Comparison of ENCODE assay signal across 25 cellular contexts in genomic region chr17:60300011-60300410, GRCh38.
DNase-seq lines count a peak whose midpoint lies in the region; ATAC-seq, FAIRE-seq and TF ChIP-seq lines count a peak whose summit lies in the region.
"Had no signal": no experiment of that assay in that cellular context is flagged by ENCODE, and none has a peak within 500 bp of the region (broad histone marks: within the 10 kb centered on the region; RNA-seq: fewer than 3 reads in every experiment).

No MANE protein-coding gene starts in this region.

- no peaks in the 10 kb centered on the region for H4K20me1 ChIP-seq in Karpas-422 (ENCODE audit: insufficient read depth, low read depth, low read length)
- no peaks in the 10 kb centered on the region for H4K20me1 ChIP-seq in K562 (replicated peaks; ENCODE audit: control insufficient read depth, insufficient read depth, low read length)

- no peak overlapping the region for H3K4me3 ChIP-seq in Karpas-422 (ENCODE audit: low read length)
- H3K4me3 ChIP-seq in K562, result no peak overlapping the region
- H3K4me3 ChIP-seq in MG63, result no peak overlapping the region
- H3K4me3 ChIP-seq: BLaER1 treated with 17β-estradiol and CSF1 and Interleukin-3, amounts not matched to agents 10 nM and 100 nM; GM12878; GM23248 had no signal

- H3K4me3 Mint-ChIP-seq in osteocyte (ENCODE audit: unreplicated experiment), result no peak overlapping the region
- H3K4me3 Mint-ChIP-seq: CD14-positive monocyte; CD4-positive, alpha-beta T cell; CD8-positive, alpha-beta memory T cell had no signal

- peaks cover 50% of the 10 kb centered on the region for H3K4me1 ChIP-seq in Karpas-422 (ENCODE audit: low read length)
- peaks cover 0 to 5% of the 10 kb centered on the region in 2 experiments; a peak in 2 of 5 replicates for H3K4me1 ChIP-seq in K562 (replicated peaks in 1 of 2; ENCODE audit: control insufficient read depth in 2 of 2, insufficient read depth in 2 of 2, low read length in 2 of 2)

- H3K9me2 ChIP-seq in Karpas-422 (replicated peaks; ENCODE audit: insufficient read depth, low read length), result no peaks in the 10 kb centered on the region

- no peaks in the 10 kb centered on the region for H3K27me3 ChIP-seq in Karpas-422 (ENCODE audit: low read length)
- no peaks in the 10 kb centered on the region for H3K27me3 ChIP-seq in K562 (ENCODE audit: control insufficient read depth in 2 of 2, insufficient read depth in 2 of 2, low read length in 2 of 2)
- no peaks in the 10 kb centered on the region for H3K27me3 ChIP-seq in MG63
- H3K27me3 ChIP-seq: BE2C; BLaER1 treated with 17β-estradiol and CSF1 and Interleukin-3, amounts not matched to agents 10 nM and 100 nM had no signal

- no peaks in the 10 kb centered on the region for H3K9me3 Mint-ChIP-seq in osteocyte (ENCODE audit: unreplicated experiment)
- H3K9me3 Mint-ChIP-seq: CD4-positive, alpha-beta T cell; CD8-positive, alpha-beta memory T cell had no signal

- no peak for TF ChIP-seq POLR2A in K562 (conservative IDR thresholded peaks at IDR 0.05)

- 85% methylated on average over 2 of the region's 2 CpGs for WGBS in K562 (ENCODE audit: insufficient coverage, low coverage, missing lambda C conversion rate)

- no TSS peak for BruUV-seq in K562 (replicated peaks; lab: Mats Ljungman, UMichigan)

- no peak for TF ChIP-seq RAD21 in K562 (CRISPR knock-in tag; conservative IDR thresholded peaks at IDR 0.05 in 1 of 2, IDR thresholded peaks at IDR 0.05 in 1 of 2)

- no peaks in the 10 kb centered on the region for H3K9me1 ChIP-seq in K562 (ENCODE audit: control insufficient read depth, insufficient read depth, low read length)

- peak overlapping the region; percentile 44 for H3K27ac Mint-ChIP-seq in osteocyte (ENCODE audit: unreplicated experiment)
- H3K27ac Mint-ChIP-seq: CD4-positive, alpha-beta T cell had no signal

- no peak for TF ChIP-seq CTCF in K562 (IDR thresholded peaks at IDR 0.05 in 2 of 3, conservative IDR thresholded peaks at IDR 0.05 in 1 of 3; ENCODE audit: insufficient read depth in 2 of 3, low read depth in 1 of 3, low read length in 3 of 3)
- no peak for TF ChIP-seq CTCF in osteocyte (IDR thresholded peaks at IDR 0.05)

- H3K9me3 ChIP-seq in Karpas-422 (ENCODE audit: low read length) (no peaks in the 10 kb centered on the region), K562 (replicated peaks; ENCODE audit: control insufficient read depth, insufficient read depth, low read depth, low read length) (no peaks in the 10 kb centered on the region), MG63 (no peaks in the 10 kb centered on the region)
- H3K9me3 ChIP-seq: BE2C; BLaER1 treated with 17β-estradiol and CSF1 and Interleukin-3, amounts not matched to agents 10 nM and 100 nM had no signal

- CTCF ChIA-PET in K562 (lab: Yijun Ruan, JAX; ENCODE audit: low intra/inter-chr PET ratio), result no interaction called here

- no peak for TF ChIP-seq EP300 in K562 (IDR thresholded peaks at IDR 0.05; ENCODE audit: low read length)

- H3K79me2 ChIP-seq in Karpas-422 (ENCODE audit: low read length), result peaks cover 82% of the 10 kb centered on the region
- H3K79me2 ChIP-seq in K562 (ENCODE audit: control insufficient read depth, insufficient read depth, low read length), result peaks cover 66% of the 10 kb centered on the region

- no peaks in the 10 kb centered on the region for H3K27me3 Mint-ChIP-seq in osteocyte (ENCODE audit: unreplicated experiment)
- H3K27me3 Mint-ChIP-seq: CD4-positive, alpha-beta T cell; CD8-positive, alpha-beta memory T cell had no signal

- no peak for DNase-seq in Karpas-422
- no peak for DNase-seq in K562 (ENCODE audit: extremely low read depth in 1 of 4, low spot score in 3 of 4)
- DNase-seq in osteocyte (ENCODE audit: extremely low spot score, unreplicated experiment), result no peak
- DNase-seq in NCI-H2107 (lab: John Stamatoyannopoulos, UW), result no peak
- no peak for DNase-seq in MG63
- DNase-seq in AG20443 (ENCODE audit: low spot score), result no peak
- DNase-seq: AML-193; BE2C; CD4-positive, alpha-beta T cell; CD8-positive, alpha-beta memory T cell; DMS 273 treated with DMSO at 0.1 percent for 48 hours; DMS79; EL; GDM1; GM23248; H7; HCEC 1CT had no signal

- H3K4me2 ChIP-seq in Karpas-422 (ENCODE audit: low read depth, low read length, poor library complexity, severe bottlenecking) (no peak overlapping the region), K562 (ENCODE audit: insufficient read depth, low read length) (no peak overlapping the region)
- H3K4me2 ChIP-seq: BLaER1 treated with 17β-estradiol and CSF1 and Interleukin-3, amounts not matched to agents 10 nM and 100 nM had no signal

- H3K36me3 ChIP-seq in Karpas-422 (ENCODE audit: insufficient read depth, low read length) (peaks cover 6% of the 10 kb centered on the region; the same call in 1 of the 2 replicates), K562 (ENCODE audit: control insufficient read depth, insufficient read depth, low read length) (peaks cover 20% of the 10 kb centered on the region; the same call in 2 of the 3 replicates), MG63 (no peaks in the 10 kb centered on the region; the same call in 1 of the 2 replicates)
- H3K36me3 ChIP-seq: BE2C had no signal

- 0 out of 2 replicates have a peak overlapping the region, but pooled peaks have one; percentile 68 for H3K27ac ChIP-seq in Karpas-422 (ENCODE audit: low read length)
- H3K27ac ChIP-seq in K562 (ENCODE audit: extremely low read depth, low read depth, low read length), result no peak overlapping the region
- H3K27ac ChIP-seq: 22Rv1; BLaER1 treated with 17β-estradiol and CSF1 and Interleukin-3, amounts not matched to agents 10 nM and 100 nM; GM23248 had no signal

- peaks cover 11% of the 10 kb centered on the region for H3K36me3 Mint-ChIP-seq in osteocyte (ENCODE audit: unreplicated experiment)

- in situ Hi-C loops in K562 (cut with MboI), result no loop called here

- no peak overlapping the region for H3K9ac ChIP-seq in Karpas-422 (ENCODE audit: low read length)
- no peak overlapping the region for H3K9ac ChIP-seq in K562 (ENCODE audit: insufficient read depth in 1 of 2, low read depth in 2 of 2, low read length in 2 of 2)
- H3K9ac ChIP-seq: BLaER1 treated with 17β-estradiol and CSF1 and Interleukin-3, amounts not matched to agents 10 nM and 100 nM; GM23248 had no signal

- no peak for ATAC-seq in K562
- ATAC-seq: GM12878 had no signal

- POLR2A ChIA-PET in K562 (lab: Yijun Ruan, JAX), result no interaction called here

- intact Hi-C loops in K562 (cut with micrococcal nuclease), result no loop called here

- peaks cover 21% of the 10 kb centered on the region for H3K4me1 Mint-ChIP-seq in osteocyte (ENCODE audit: unreplicated experiment)

- no peak for FAIRE-seq in K562 (lab: Jason Lieb, UNC)
- FAIRE-seq: A204.1, D721Med, GM12878, GM19239, H1 had no signal

- H2AFZ ChIP-seq in Karpas-422 (ENCODE audit: low read length) (no peak overlapping the region), K562 (ENCODE audit: low read depth, low read length) (no peak overlapping the region)
- H2AFZ ChIP-seq: GM23248 had no signal

TF ChIP-seq in K562, 482 proteins besides CTCF, POLR2A, EP300 and RAD21:
- TF ChIP-seq ZNF445 (CRISPR knock-in tag; IDR thresholded peaks at IDR 0.05; ENCODE audit: low read depth), result no peak
- TF ChIP-seq EWSR1 (IDR thresholded peaks at IDR 0.05; ENCODE audit: borderline replicate concordance, low read depth, partially characterized antibody), result peak; percentile 14
